Comparison of ENCODE assay signal across 22 cellular contexts in the genomic region with DNA sequence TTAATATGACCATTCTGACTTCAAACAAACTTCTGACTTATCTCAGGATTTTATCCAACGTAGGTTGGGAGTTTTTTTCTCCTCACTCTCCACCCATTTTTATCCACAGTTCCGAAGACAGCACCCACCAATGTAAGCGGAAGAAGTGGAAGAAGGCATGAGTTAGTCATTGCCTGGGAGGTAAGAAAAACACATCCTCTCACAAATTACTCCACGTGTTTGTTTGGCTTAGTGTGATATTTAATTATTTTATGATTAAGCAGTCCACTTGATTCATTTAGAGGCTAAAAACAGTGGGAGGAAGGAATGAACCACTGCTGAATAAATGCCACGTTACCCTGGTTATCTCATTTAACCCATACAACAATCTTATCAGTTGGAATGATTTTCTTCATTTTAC.
A peak's percentile ranks its signal among the peaks of the same experiment; 100 is the strongest.
DNase-seq lines count a peak whose midpoint lies in the region; TF ChIP-seq lines count a peak whose summit lies in the region.
"Had no signal": no experiment of that assay in that cellular context is flagged by ENCODE, and none has a peak within 500 bp of the region (broad histone marks: within the 10 kb centered on the region; RNA-seq: fewer than 3 reads in every experiment).

No MANE protein-coding gene starts in this region.

- peaks cover 21 to 29% of the 10 kb centered on the region in 2 experiments for H3K4me1 Mint-ChIP-seq in H9
- H3K4me1 Mint-ChIP-seq in endothelial cell (ENCODE audit: unreplicated experiment), result no peaks in the 10 kb centered on the region
- H3K4me1 Mint-ChIP-seq: CD4-positive, CD25-positive, alpha-beta regulatory T cell had no signal

- no peak overlapping the region for H2BK5ac ChIP-seq in H9 (ENCODE audit: insufficient read length, low read length)

- H3K4ac ChIP-seq in H9 (ENCODE audit: low read depth, low read length), result no peak overlapping the region

- H3K79me1 ChIP-seq in H9 (ENCODE audit: insufficient read depth, low read depth, low read length, poor library complexity, severe bottlenecking), result no peaks in the 10 kb centered on the region

- H3K23ac ChIP-seq in H9 (ENCODE audit: insufficient read length, low read depth, low read length), result no peak overlapping the region

- H4K20me1 ChIP-seq in H9 (ENCODE audit: control insufficient read depth, insufficient read depth, insufficient read length), result no peaks in the 10 kb centered on the region
- H4K20me1 ChIP-seq: BLaER1 had no signal

- H3K23me2 ChIP-seq in H9 (ENCODE audit: insufficient read length, low read depth, low read length, poor library complexity, severe bottlenecking), result no peaks in the 10 kb centered on the region

- H3K36me3 Mint-ChIP-seq in H9 (ENCODE audit: insufficient read depth in 1 of 3, low read depth in 3 of 3) (no peaks in the 10 kb centered on the region), endothelial cell (ENCODE audit: low read depth, unreplicated experiment) (no peaks in the 10 kb centered on the region)
- H3K36me3 Mint-ChIP-seq: CD4-positive, CD25-positive, alpha-beta regulatory T cell had no signal

- H3K27ac Mint-ChIP-seq in H9 (peak overlapping the region in 1 of 3 experiments; percentile 86; a peak in 1 of 7 replicates), endothelial cell (ENCODE audit: unreplicated experiment) (no peak overlapping the region)
- H3K27ac Mint-ChIP-seq: CD4-positive, CD25-positive, alpha-beta regulatory T cell had no signal

- no peak overlapping the region for H3K14ac ChIP-seq in H9 (ENCODE audit: insufficient read depth, low read length)

- no peak overlapping the region for H4K91ac ChIP-seq in H9 (ENCODE audit: insufficient read length, low read depth, low read length)

- H2BK15ac ChIP-seq in H9 (ENCODE audit: low read depth, low read length), result no peak overlapping the region

- H4K8ac ChIP-seq in H9 (replicated peaks; ENCODE audit: insufficient read length, low read depth, low read length), result no peak overlapping the region

- H3K27me3 Mint-ChIP-seq in H9 (ENCODE audit: low read depth) (no peaks in the 10 kb centered on the region), endothelial cell (ENCODE audit: unreplicated experiment) (no peaks in the 10 kb centered on the region)
- H3K27me3 Mint-ChIP-seq: CD4-positive, CD25-positive, alpha-beta regulatory T cell had no signal

- H3K9ac ChIP-seq in H9 (ENCODE audit: extremely low read depth, insufficient read length, low read length), result no peak overlapping the region
- H3K9ac ChIP-seq: BLaER1 had no signal

- no peaks in the 10 kb centered on the region for H3K79me2 ChIP-seq in H9 (ENCODE audit: insufficient read depth, low read length)

- no peak overlapping the region for H2BK12ac ChIP-seq in H9 (ENCODE audit: insufficient read length, low read depth, low read length)

- TF ChIP-seq CTCF in H9 (conservative IDR thresholded peaks at IDR 0.05) (no peak), astrocyte of the spinal cord (IDR thresholded peaks at IDR 0.05; ENCODE audit: low read depth, low read length) (no peak), kidney epithelial cell (IDR thresholded peaks at IDR 0.05; ENCODE audit: insufficient read depth, low read length, poor library complexity, severe bottlenecking) (no peak), uterus (IDR thresholded peaks at IDR 0.05) (no peak), endothelial cell (IDR thresholded peaks at IDR 0.05; ENCODE audit: unreplicated experiment) (no peak)

- no peak overlapping the region for H3K18ac ChIP-seq in H9 (ENCODE audit: insufficient read length, low read depth, low read length)

- no peak overlapping the region for H2BK120ac ChIP-seq in H9 (ENCODE audit: low read depth, low read length, poor library complexity, severe bottlenecking)

- H3K27me3 ChIP-seq in H9 (ENCODE audit: insufficient read depth, low read length) (no peaks in the 10 kb centered on the region), kidney epithelial cell (ENCODE audit: control insufficient read depth, insufficient read depth, low read length) (no peaks in the 10 kb centered on the region), uterus (no peaks in the 10 kb centered on the region)
- H3K27me3 ChIP-seq: BLaER1, Peyer's patch had no signal

- H3K36me3 ChIP-seq in kidney epithelial cell (ENCODE audit: control insufficient read depth, insufficient read depth, low read length) (no peaks in the 10 kb centered on the region), uterus (no peaks in the 10 kb centered on the region)
- H3K36me3 ChIP-seq: BLaER1, Peyer's patch had no signal

- no peak overlapping the region for H3K4me3 ChIP-seq in astrocyte of the spinal cord (ENCODE audit: low read depth, low read length)
- H3K4me3 ChIP-seq in kidney epithelial cell (ENCODE audit: low read depth, low read length), result no peak overlapping the region
- H3K4me3 ChIP-seq in uterus, result no peak overlapping the region
- H3K4me3 ChIP-seq: BLaER1, Peyer's patch, SK-N-MC had no signal

- in situ Hi-C loops in astrocyte of the spinal cord (cut with HindIII; ENCODE audit: low sequenced_read_pairs), result no loop called here

- no peaks in the 10 kb centered on the region for H3K9me3 Mint-ChIP-seq in H9
- no peaks in the 10 kb centered on the region for H3K9me3 Mint-ChIP-seq in endothelial cell (ENCODE audit: unreplicated experiment)

- DNase-seq in H9 (no peak), astrocyte of the spinal cord (ENCODE audit: low read depth, low spot score) (peak; percentile 2), kidney epithelial cell (ENCODE audit: low read depth) (peak; percentile 5), non-pigmented ciliary epithelial cell (ENCODE audit: low read depth) (peak; percentile 3), uterus (no peak), SK-N-DZ (ENCODE audit: low spot score) (no peak), endothelial cell (ENCODE audit: low spot score) (no peak), OCI-M2 (lab: John Stamatoyannopoulos, UW; ENCODE audit: unreplicated experiment) (no peak)
- DNase-seq: CD4-positive, CD25-positive, alpha-beta regulatory T cell; NCI-H1092 treated with DMSO at 0.1 percent for 48 hours; NCI-H1436; NCI-H187; NCI-H2081 treated with DMSO at 0.1 percent for 48 hours; NCI-H2171; NCI-H226; NCI-H510A; NCI-H69; Peyer's patch; SHP77 treated with DMSO at 0.1 percent for 48 hours had no signal

- H2BK20ac ChIP-seq in H9 (ENCODE audit: low read depth, low read length, poor library complexity, severe bottlenecking), result peak overlapping the region; percentile 26

- WGBS in H9 (ENCODE audit: extremely low coverage, insufficient read length, low lambda C conversion rate), result no CpG with 5 or more reads among the region's 5 CpGs

- no peak overlapping the region for H2AK5ac ChIP-seq in H9 (ENCODE audit: insufficient read length, low read length)

- intact Hi-C loops in uterus (cut with DNase I; ENCODE audit: low total_unique reads), result no loop called here

- no peak overlapping the region; a peak in 1 of 5 replicates for H3K4me3 Mint-ChIP-seq in H9
- H3K4me3 Mint-ChIP-seq in endothelial cell (ENCODE audit: unreplicated experiment), result no peak overlapping the region
- H3K4me3 Mint-ChIP-seq: CD4-positive, CD25-positive, alpha-beta regulatory T cell had no signal

- H3K9me3 ChIP-seq in H9 (ENCODE audit: control insufficient read depth, low read depth, low read length), result no peaks in the 10 kb centered on the region
- H3K9me3 ChIP-seq in uterus, result no peaks in the 10 kb centered on the region
- H3K9me3 ChIP-seq: BLaER1, Peyer's patch had no signal

- H3K4me1 ChIP-seq in H9 (ENCODE audit: insufficient read depth, low read length), result no peaks in the 10 kb centered on the region; the same call in 1 of the 2 replicates
- no peaks in the 10 kb centered on the region for H3K4me1 ChIP-seq in uterus
- H3K4me1 ChIP-seq: BLaER1, Peyer's patch had no signal

- no peak overlapping the region for H3K56ac ChIP-seq in H9 (ENCODE audit: insufficient read length, low read depth, low read length)

- no peak overlapping the region for H2AFZ ChIP-seq in H9 (ENCODE audit: low read length)

- H4K5ac ChIP-seq in H9 (ENCODE audit: insufficient read length, low read depth, low read length), result no peak overlapping the region

- H3K27ac ChIP-seq in H9 (ENCODE audit: insufficient read length, low read depth, low read length) (no peak overlapping the region), uterus (no peak overlapping the region)
- H3K27ac ChIP-seq: BLaER1, HL-60, Peyer's patch, SK-N-MC had no signal

- no peak for TF ChIP-seq POLR2A in uterus (IDR thresholded peaks at IDR 0.05)

- H3T11ph ChIP-seq in H9 (ENCODE audit: low read length), result no peak overlapping the region

- H3K4me2 ChIP-seq in H9 (ENCODE audit: insufficient read depth, insufficient read length, low read length), result no peak overlapping the region
- H3K4me2 ChIP-seq: BLaER1 had no signal

Comparison
In these comparisons a context has a peak if more than half of its experiments do, and no peak if none do; other contexts are left out.
1. DNase-seq: peak in astrocyte of the spinal cord (single experiment), kidney epithelial cell (single experiment) and non-pigmented ciliary epithelial cell (single experiment); none in H9 (single experiment), uterus (0 of 2), SK-N-DZ (single experiment), endothelial cell (single experiment) and OCI-M2 (single experiment).